In the genomic region with DNA sequence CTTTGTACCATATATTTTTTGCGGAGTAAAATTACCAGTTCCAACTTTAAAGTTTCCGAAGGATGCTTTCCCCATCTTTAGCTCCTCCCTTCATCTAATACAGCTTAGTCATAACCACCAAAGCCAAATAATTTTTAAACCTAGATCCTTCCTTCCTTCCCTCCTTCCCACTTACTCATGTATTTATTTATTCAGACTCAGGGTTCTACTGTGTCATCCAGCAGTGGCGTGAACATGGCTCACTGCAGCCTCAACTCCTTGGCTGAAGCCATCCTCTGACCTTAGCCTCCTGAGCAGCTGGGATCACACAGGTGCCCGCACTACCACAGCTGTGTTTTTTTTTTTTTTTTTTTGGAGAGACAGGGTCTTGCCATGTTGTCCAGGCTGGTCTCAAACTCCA, we compare ENCODE assay signal across 12 cellular contexts. TPM values are rescaled to one million over a fixed set of nuclear protein-coding genes. Genes with fewer than 3 reads are reported as not detected.
DNase-seq lines count a peak whose midpoint lies in the region; ATAC-seq and TF ChIP-seq lines count a peak whose summit lies in the region.
"Had no signal": no experiment of that assay in that cellular context is flagged by ENCODE, and none has a peak within 500 bp of the region (broad histone marks: within the 10 kb centered on the region; RNA-seq: fewer than 3 reads in every experiment).

No MANE protein-coding gene starts in this region.

- H3K9me3 ChIP-seq in MG63 (peaks cover 2% of the 10 kb centered on the region; the same call in 1 of the 2 replicates), adrenal gland (replicated peaks in 1 of 3) (no peaks in the 10 kb centered on the region)
- H3K9me3 ChIP-seq: right atrium auricular region had no signal

- no peak for ATAC-seq in activated CD4-positive, alpha-beta T cell treated with anti-CD3 and anti-CD28 coated beads for 36 hours
- no peak for ATAC-seq in HG03097 (IDR thresholded peaks at IDR 0.05; ENCODE audit: low FRiP score, unreplicated experiment)
- no peak for ATAC-seq in HG02840 (IDR thresholded peaks at IDR 0.05; ENCODE audit: low FRiP score, unreplicated experiment)

- DNase-seq in activated CD4-positive, alpha-beta T cell treated with anti-CD3 and anti-CD28 coated beads for 36 hours, result no peak
- no peak for DNase-seq in activated CD4-positive, alpha-beta T cell treated with anti-CD3 and anti-CD28 coated beads for 1 hour
- DNase-seq in MG63, result peak; percentile 66
- peak; percentile 38 for DNase-seq in dermis blood vessel endothelial cell
- DNase-seq in renal cortical epithelial cell (ENCODE audit: low read depth), result peak; percentile 36
- no peak for DNase-seq in adrenal gland
- DNase-seq: anterior cingulate cortex, NCI-H345, RPMI8226 had no signal

- WGBS in adrenal gland, 4 donors, result 70 to 82% (median 77%) methylated on average over 4 of the region's 4 CpGs

- peak overlapping the region; percentile 37 for H3K27ac Mint-ChIP-seq in activated CD4-positive, alpha-beta T cell treated with anti-CD3 and anti-CD28 coated beads for 36 hours

- H3K4me1 Mint-ChIP-seq in activated CD4-positive, alpha-beta T cell treated with anti-CD3 and anti-CD28 coated beads for 36 hours, result peaks cover 55% of the 10 kb centered on the region

- H3K27me3 Mint-ChIP-seq in activated CD4-positive, alpha-beta T cell treated with anti-CD3 and anti-CD28 coated beads for 36 hours, result no peaks in the 10 kb centered on the region

- no peak for TF ChIP-seq POLR2A in adrenal gland (IDR thresholded peaks at IDR 0.05)

- POLR2A ChIA-PET in activated CD4-positive, alpha-beta T cell treated with anti-CD3 and anti-CD28 coated beads for 36 hours (lab: Charles Lee), result no interaction called here

- H3K36me3 ChIP-seq in MG63 (peaks cover 56% of the 10 kb centered on the region), adrenal gland (replicated peaks in 1 of 2) (no peaks in the 10 kb centered on the region)
- H3K36me3 ChIP-seq: right atrium auricular region had no signal

- H3K27me3 ChIP-seq in MG63, result no peaks in the 10 kb centered on the region
- no peaks in the 10 kb centered on the region for H3K27me3 ChIP-seq in adrenal gland
- H3K27me3 ChIP-seq: right atrium auricular region had no signal

- H3K4me3 ChIP-seq in MG63 (no peak overlapping the region), adrenal gland (no peak overlapping the region)
- H3K4me3 ChIP-seq: right atrium auricular region had no signal

- H3K36me3 Mint-ChIP-seq in activated CD4-positive, alpha-beta T cell treated with anti-CD3 and anti-CD28 coated beads for 36 hours (ENCODE audit: low read depth), result peaks cover 69% of the 10 kb centered on the region

- TF ChIP-seq CTCF in adrenal gland (IDR thresholded peaks at IDR 0.05), result no peak

- H3K9me3 Mint-ChIP-seq in activated CD4-positive, alpha-beta T cell treated with anti-CD3 and anti-CD28 coated beads for 36 hours (ENCODE audit: low read depth), result no peaks in the 10 kb centered on the region

- intact Hi-C loops in activated CD4-positive, alpha-beta T cell treated with anti-CD3 and anti-CD28 coated beads for 36 hours (cut with DNase I, micrococcal nuclease), result no loop called here
- intact Hi-C loops in adrenal gland (cut with DNase I), result loop anchor here in 1 of 2 donors (5.0 kb wide), 1 partner anchor 156 kb away; no protein-coding TSS in a partner anchor

- peaks cover 5 to 25% of the 10 kb centered on the region in 2 donors for H3K4me1 ChIP-seq in adrenal gland (replicated peaks in 1 of 2)

- H3K27ac ChIP-seq in adrenal gland, result no peak overlapping the region
- H3K27ac ChIP-seq: right atrium auricular region had no signal

- CTCF ChIA-PET in activated CD4-positive, alpha-beta T cell treated with anti-CD3 and anti-CD28 coated beads for 36 hours (lab: Charles Lee), result interaction anchor here (0.5 to 1.5 kb wide), 4 partner anchors 11 to 205 kb away, joined by 3 read pairs; no protein-coding TSS in a partner anchor

- H3K4me3 Mint-ChIP-seq in activated CD4-positive, alpha-beta T cell treated with anti-CD3 and anti-CD28 coated beads for 36 hours, result no peak overlapping the region

RNA-seq across cellular contexts. Expression of a gene that starts 4.4 kb away (rescaled TPM):
- 10 to 100 TPM; 82.6 to 95.3 TPM for total RNA-seq in activated CD4-positive, alpha-beta T cell treated with anti-CD3 and anti-CD28 coated beads for 36 hours
- 14.2 and 29.3 TPM in 2 replicates for total RNA-seq in MG63 (2014; rRNA removed; shearing (Covaris generic); ENCODE audit: low replicate concordance)
- total RNA-seq in dermis blood vessel endothelial cell (36.9 and 43.3 TPM in 2 replicates), renal cortical epithelial cell (29.3 and 56.0 TPM in 2 replicates), adrenal gland (10 to 100 TPM; 22.9 to 48.6 (median 31.1) TPM)
- polyA plus RNA-seq in adrenal gland, result 10 to 100 TPM in 1 of 3 donors, 1 to 10 TPM in 2; 5.2 to 19.6 (median 6.6) TPM

Comparison
In these comparisons a context has a peak if more than half of its experiments do, and no peak if none do; other contexts are left out.
1. DNase-seq: peak in MG63 (single experiment), dermis blood vessel endothelial cell (single experiment) and renal cortical epithelial cell (single experiment); none in activated CD4-positive, alpha-beta T cell treated with anti-CD3 and anti-CD28 coated beads for 36 hours (single experiment), activated CD4-positive, alpha-beta T cell treated with anti-CD3 and anti-CD28 coated beads for 1 hour (single experiment) and adrenal gland (0 of 7).